Comparison of ENCODE assay signal across 17 cellular contexts in genomic region chr20:62752671-62753501, GRCh38. TPM values are rescaled to one million over a fixed set of nuclear protein-coding genes. Genes with fewer than 3 reads are reported as not detected.
DNase-seq lines count a peak whose midpoint lies in the region; ATAC-seq, FAIRE-seq and TF ChIP-seq lines count a peak whose summit lies in the region.
"Had no signal": no experiment of that assay in that cellular context is flagged by ENCODE, and none has a peak within 500 bp of the region (broad histone marks: within the 10 kb centered on the region; RNA-seq: fewer than 3 reads in every experiment).

No MANE protein-coding gene starts in this region.

- POLR2A ChIA-PET in HepG2 (lab: Yijun Ruan, JAX), result interaction anchor here (1.8 kb wide), 1 partner anchor 41 kb away, joined by 4 read pairs; no protein-coding TSS in a partner anchor

- H3K4me1 ChIP-seq in HepG2 (ENCODE audit: insufficient read depth, low read length) (peaks cover 17% of the 10 kb centered on the region), stomach smooth muscle (ENCODE audit: control insufficient read depth, insufficient read depth, low read length) (peaks cover 15% of the 10 kb centered on the region)

- H3K27ac ChIP-seq in HepG2 (ENCODE audit: extremely low read length, insufficient read depth, low read length) (no peak overlapping the region), stomach smooth muscle (ENCODE audit: low read length) (peak overlapping the region; percentile 55), brain microvascular endothelial cell (no peak overlapping the region)

- H3K79me2 ChIP-seq in HepG2 (ENCODE audit: insufficient read depth, low read length), result no peaks in the 10 kb centered on the region

- TF ChIP-seq POLR2A in HepG2 (IDR thresholded peaks at IDR 0.05; ENCODE audit: insufficient read depth in 1 of 2, low read depth in 2 of 2, low read length in 2 of 2), result no peak

- ATAC-seq in HepG2, result peak; percentile 69
- ATAC-seq: sciatic nerve; stimulated activated naive B cell treated with anti-CD40 and anti-IgM and Interleukin-4, amounts not matched to agents 10 μg/mL and 1 μg/mL and 100 μg/mL, for 72 hours had no signal

- peaks cover 5% of the 10 kb centered on the region for H3K36me3 Mint-ChIP-seq in chondrocyte (ENCODE audit: low read depth)

- intact Hi-C loops in HepG2 (cut with micrococcal nuclease; ENCODE audit: unreplicated experiment), result no loop called here

- TF ChIP-seq RAD21 in HepG2 (CRISPR knock-in tag; IDR thresholded peaks at IDR 0.05), result no peak

- H3K36me3 ChIP-seq in HepG2 (replicated peaks in 1 of 2; ENCODE audit: control insufficient read depth in 1 of 2, insufficient read depth in 2 of 2, low read length in 2 of 2) (no peaks in the 10 kb centered on the region), stomach smooth muscle (ENCODE audit: control insufficient read depth in 2 of 2, insufficient read depth in 2 of 2, low read length in 2 of 2) (no peaks in the 10 kb centered on the region), brain microvascular endothelial cell (replicated peaks) (no peaks in the 10 kb centered on the region)

- H3K9ac ChIP-seq in HepG2 (ENCODE audit: insufficient read depth, low read depth, low read length), result no peak overlapping the region
- H3K9ac ChIP-seq in stomach smooth muscle (ENCODE audit: low read length in 2 of 2), result no peak overlapping the region

- H4K20me1 ChIP-seq in HepG2 (ENCODE audit: insufficient read depth, low read length), result no peaks in the 10 kb centered on the region

- no peaks in the 10 kb centered on the region for H3K9me3 ChIP-seq in HepG2 (ENCODE audit: low read length)
- H3K9me3 ChIP-seq in stomach smooth muscle (ENCODE audit: control insufficient read depth in 2 of 2, low read length in 2 of 2), result peaks cover 0 to 7% of the 10 kb centered on the region in 2 donors

- FAIRE-seq in HTR-8/SVneo (lab: Jason Lieb, UNC) (peak; percentile 16), HepG2 (lab: Jason Lieb, UNC) (no peak), urothelium cell line (lab: Jason Lieb, UNC) (no peak)
- FAIRE-seq: bronchial epithelial cell, keratinocyte, TTC549 had no signal

- H3K4me1 Mint-ChIP-seq in chondrocyte (ENCODE audit: low read depth), result no peaks in the 10 kb centered on the region
- H3K4me1 Mint-ChIP-seq: endodermal cell; stimulated activated naive B cell treated with anti-CD40 and anti-IgM and Interleukin-4, amounts not matched to agents 10 μg/mL and 1 μg/mL and 100 μg/mL, for 72 hours had no signal

- in situ Hi-C loops in HepG2 (cut with HindIII; ENCODE audit: extremely low pct_ligation_motif_present, low pct_unique_long_range_greater_than_20kb), result no loop called here
- in situ Hi-C loops in brain microvascular endothelial cell (cut with HindIII; ENCODE audit: low pct_ligation_motif_present, low sequenced_read_pairs), result no loop called here

- no peak for TF ChIP-seq CTCF in chondrocyte (IDR thresholded peaks at IDR 0.05)
- 0 out of 2 replicates have a peak, but pooled peaks have one; percentile 7 for TF ChIP-seq CTCF in HepG2 (CRISPR knock-in tag; IDR thresholded peaks at IDR 0.05)
- no peak for TF ChIP-seq CTCF in brain microvascular endothelial cell (IDR thresholded peaks at IDR 0.05; ENCODE audit: low read depth, low read length, missing control alignments)

- H3K4me2 ChIP-seq in HepG2 (ENCODE audit: low read depth, low read length), result peak overlapping the region; percentile 58

- H3K27me3 ChIP-seq in HepG2 (ENCODE audit: control insufficient read depth in 1 of 2, insufficient read depth in 2 of 2, low read length in 2 of 2) (peaks cover 10 to 64% of the 10 kb centered on the region in 2 experiments), stomach smooth muscle (ENCODE audit: control insufficient read depth in 1 of 2, insufficient read depth in 2 of 2, low read length in 2 of 2) (no peaks in the 10 kb centered on the region), brain microvascular endothelial cell (replicated peaks) (no peaks in the 10 kb centered on the region)

- peaks cover 18% of the 10 kb centered on the region for H3K27me3 Mint-ChIP-seq in chondrocyte (ENCODE audit: low read depth)

- no peak overlapping the region for H3K27ac Mint-ChIP-seq in chondrocyte (ENCODE audit: unreplicated experiment)
- H3K27ac Mint-ChIP-seq: endodermal cell; stimulated activated naive B cell treated with anti-CD40 and anti-IgM and Interleukin-4, amounts not matched to agents 10 μg/mL and 1 μg/mL and 100 μg/mL, for 72 hours had no signal

- no TSS peak for BruUV-seq in HepG2 (replicated peaks; lab: Mats Ljungman, UMichigan)

- H3K4me3 Mint-ChIP-seq in chondrocyte (ENCODE audit: unreplicated experiment), result no peak overlapping the region
- H3K4me3 Mint-ChIP-seq: endodermal cell; stimulated activated naive B cell treated with anti-CD40 and anti-IgM and Interleukin-4, amounts not matched to agents 10 μg/mL and 1 μg/mL and 100 μg/mL, for 72 hours had no signal

- TF ChIP-seq EP300 in HepG2 (IDR thresholded peaks at IDR 0.05; ENCODE audit: low read depth in 2 of 2, low read length in 2 of 2) (no peak), HepG2 (CRISPR knock-in tag; IDR thresholded peaks at IDR 0.05; ENCODE audit: borderline replicate concordance) (no peak)

- WGBS in HepG2 (ENCODE audit: low lambda C conversion rate), result 25% methylated on average over 29 of the region's 29 CpGs

- no peak overlapping the region for H2AFZ ChIP-seq in HepG2 (ENCODE audit: low read length)

- peaks cover 14% of the 10 kb centered on the region for H3K9me3 Mint-ChIP-seq in chondrocyte (ENCODE audit: low read depth)
- H3K9me3 Mint-ChIP-seq: endodermal cell had no signal

- H3K4me3 ChIP-seq in HepG2 (replicated peaks in 1 of 3; ENCODE audit: insufficient read depth in 1 of 3, low read depth in 2 of 3, low read length in 3 of 3) (peak overlapping the region in 2 of 3 experiments; percentile 14 to 50; a peak in 2 of 6 replicates), stomach smooth muscle (ENCODE audit: low read length in 2 of 2) (peak overlapping the region in 1 of 2 donors; percentile 29), brain microvascular endothelial cell (ENCODE audit: low read depth, low read length) (no peak overlapping the region)

- DNase-seq in HTR-8/SVneo (ENCODE audit: insufficient read length, low spot score) (no peak), chondrocyte (ENCODE audit: low spot score) (peak; percentile 88), HepG2 (ENCODE audit: low spot score) (peak; percentile 25), brain microvascular endothelial cell (no peak), NCI-H748 (lab: John Stamatoyannopoulos, UW; ENCODE audit: unreplicated experiment) (no peak), urothelium cell line (ENCODE audit: low spot score) (no peak)
- DNase-seq: activated CD8-positive, alpha-beta memory T cell treated with anti-CD3 and anti-CD28 coated beads for 24 hours; endodermal cell; NCI-H2081; NCI-H774; SHP77; stimulated activated naive B cell treated with anti-CD40 and anti-IgM and Interleukin-4, amounts not matched to agents 10 μg/mL and 1 μg/mL and 100 μg/mL, for 72 hours had no signal

- CTCF ChIA-PET in HepG2 (lab: Yijun Ruan, JAX; ENCODE audit: low intra/inter-chr PET ratio, low total read pairs), result no interaction called here

RNA-seq across cellular contexts. Expression of gene MRGBP, which starts 43.4 kb away (rescaled TPM):
- total RNA-seq in chondrocyte (9.5 to 10.4 TPM (median 10.3 TPM) in 3 replicates), HepG2 (2016; rRNA removed; fragmentation: Illumina TruSeq; extraction: Trizol) (34.8 and 35.9 TPM in 2 replicates)
- total RNA-seq in HepG2 (2016; cell fraction: cytosol; rRNA removed; fragmentation: Illumina TruSeq; extraction: Trizol; ENCODE audit: low read depth), result 79.0 and 80.7 TPM in 2 replicates
- 31.8 and 38.7 TPM in 2 replicates for total RNA-seq in HepG2 (2016; cell fraction: insoluble cytoplasmic fraction; rRNA removed; fragmentation: Illumina TruSeq; extraction: Trizol)
- total RNA-seq in HepG2 (2016; cell fraction: membrane; rRNA removed; fragmentation: Illumina TruSeq; extraction: Trizol), result 96.7 and 98.0 TPM in 2 replicates
- total RNA-seq in HepG2 (2016; cell fraction: nucleus; rRNA removed; fragmentation: Illumina TruSeq; extraction: Trizol), result 17.0 and 18.5 TPM in 2 replicates
- polyA plus RNA-seq in HepG2 (2011; rRNA removed), result 31.6 and 34.2 TPM in 2 replicates
- 30.7 and 37.2 TPM in 2 replicates for polyA plus RNA-seq in HepG2 (2011; cell fraction: cytosol; rRNA removed)
- polyA plus RNA-seq in HepG2 (2011; cell fraction: nucleus; rRNA removed), result 29.7 and 36.4 TPM in 2 replicates
- 21.6 and 23.1 TPM in 2 replicates for polyA plus RNA-seq in HepG2 (2012)
- 88.5 and 96.5 TPM in 2 replicates for polyA plus RNA-seq in HepG2 (2016; cell fraction: cytosol; fragmentation: Illumina TruSeq; extraction: Trizol; ENCODE audit: low read depth)
- 34.9 and 39.2 TPM in 2 replicates for polyA plus RNA-seq in HepG2 (2016; cell fraction: insoluble cytoplasmic fraction; fragmentation: Illumina TruSeq; extraction: Trizol; ENCODE audit: low read depth)
- polyA plus RNA-seq in HepG2 (2016; cell fraction: membrane; fragmentation: Illumina TruSeq; extraction: Trizol; ENCODE audit: low read depth), result 88.7 and 90.6 TPM in 2 replicates
- polyA plus RNA-seq in HepG2 (2016; cell fraction: nucleus; fragmentation: Illumina TruSeq; extraction: Trizol; ENCODE audit: insufficient read depth, low read depth), result 40.3 and 42.7 TPM in 2 replicates
- polyA minus RNA-seq in HepG2 (2011; rRNA and poly(A)+ RNA removed; ENCODE audit: low replicate concordance), result 21.2 and 36.8 TPM in 2 replicates
- polyA minus RNA-seq in HepG2 (2011; cell fraction: cytosol; rRNA and poly(A)+ RNA removed), result 12.7 and 13.0 TPM in 2 replicates
- 10.2 and 10.9 TPM in 2 replicates for polyA minus RNA-seq in HepG2 (2011; cell fraction: nucleus; rRNA and poly(A)+ RNA removed)

RNA-seq across cellular contexts. Expression of gene NTSR1, which starts 44.2 kb away (rescaled TPM):
- total RNA-seq in chondrocyte (0.10 TPM in 1 of 3 replicates, not detected in the others), HepG2 (2016; rRNA removed; fragmentation: Illumina TruSeq; extraction: Trizol) (0.09 TPM in 1 of 2 replicates, not detected in the other)
- total RNA-seq in HepG2 (2016; cell fraction: cytosol; rRNA removed; fragmentation: Illumina TruSeq; extraction: Trizol; ENCODE audit: low read depth), result not detected in 2 replicates
- 0.04 TPM in 1 of 2 replicates, not detected in the other for total RNA-seq in HepG2 (2016; cell fraction: insoluble cytoplasmic fraction; rRNA removed; fragmentation: Illumina TruSeq; extraction: Trizol)
- total RNA-seq in HepG2 (2016; cell fraction: membrane; rRNA removed; fragmentation: Illumina TruSeq; extraction: Trizol), result 0.09 TPM in 1 of 2 replicates, not detected in the other
- total RNA-seq in HepG2 (2016; cell fraction: nucleus; rRNA removed; fragmentation: Illumina TruSeq; extraction: Trizol), result 0.12 TPM in 1 of 2 replicates, not detected in the other
- polyA plus RNA-seq in HepG2 (2011; rRNA removed), result 0.12 and 0.17 TPM in 2 replicates
- 0.09 and 0.12 TPM in 2 replicates for polyA plus RNA-seq in HepG2 (2011; cell fraction: cytosol; rRNA removed)
- polyA plus RNA-seq in HepG2 (2011; cell fraction: nucleus; rRNA removed), result 0.38 and 0.51 TPM in 2 replicates
- polyA plus RNA-seq in HepG2 (2012), result 0.09 and 0.19 TPM in 2 replicates
- not detected in 2 replicates for polyA plus RNA-seq in HepG2 (2016; cell fraction: cytosol; fragmentation: Illumina TruSeq; extraction: Trizol; ENCODE audit: low read depth)
- polyA plus RNA-seq in HepG2 (2016; cell fraction: insoluble cytoplasmic fraction; fragmentation: Illumina TruSeq; extraction: Trizol; ENCODE audit: low read depth), result 0.08 TPM in 1 of 2 replicates, not detected in the other
- polyA plus RNA-seq in HepG2 (2016; cell fraction: membrane; fragmentation: Illumina TruSeq; extraction: Trizol; ENCODE audit: low read depth), result 0.05 TPM in 1 of 2 replicates, not detected in the other
- 0.35 and 0.41 TPM in 2 replicates for polyA plus RNA-seq in HepG2 (2016; cell fraction: nucleus; fragmentation: Illumina TruSeq; extraction: Trizol; ENCODE audit: insufficient read depth, low read depth)
- polyA minus RNA-seq in HepG2 (2011; rRNA and poly(A)+ RNA removed; ENCODE audit: low replicate concordance), result 0.24 TPM in 1 of 2 replicates, not detected in the other
- not detected in 2 replicates for polyA minus RNA-seq in HepG2 (2011; cell fraction: cytosol; rRNA and poly(A)+ RNA removed)
- polyA minus RNA-seq in HepG2 (2011; cell fraction: nucleus; rRNA and poly(A)+ RNA removed), result 0.12 and 0.13 TPM in 2 replicates
- total RNA-seq: bronchial epithelial cell had no signal

RNA-seq across cellular contexts. Expression of gene OGFR, which starts 51.7 kb away (rescaled TPM):
- total RNA-seq in chondrocyte, result 31.5 to 32.2 TPM (median 31.8 TPM) in 3 replicates
- total RNA-seq in HepG2 (2016; rRNA removed; fragmentation: Illumina TruSeq; extraction: Trizol), result 68.3 and 81.8 TPM in 2 replicates
- 6.3 and 8.7 TPM in 2 replicates for total RNA-seq in HepG2 (2016; cell fraction: cytosol; rRNA removed; fragmentation: Illumina TruSeq; extraction: Trizol; ENCODE audit: low read depth)
- 58.8 and 84.2 TPM in 2 replicates for total RNA-seq in HepG2 (2016; cell fraction: insoluble cytoplasmic fraction; rRNA removed; fragmentation: Illumina TruSeq; extraction: Trizol)
- 20.8 and 24.4 TPM in 2 replicates for total RNA-seq in HepG2 (2016; cell fraction: membrane; rRNA removed; fragmentation: Illumina TruSeq; extraction: Trizol)
- 33.8 and 41.3 TPM in 2 replicates for total RNA-seq in HepG2 (2016; cell fraction: nucleus; rRNA removed; fragmentation: Illumina TruSeq; extraction: Trizol)
- polyA plus RNA-seq in HepG2 (2011; rRNA removed), result 47.7 and 62.2 TPM in 2 replicates
- 58.6 and 82.5 TPM in 2 replicates for polyA plus RNA-seq in HepG2 (2011; cell fraction: cytosol; rRNA removed)
- polyA plus RNA-seq in HepG2 (2011; cell fraction: nucleus; rRNA removed), result 105 and 121 TPM in 2 replicates
- 34.0 and 38.1 TPM in 2 replicates for polyA plus RNA-seq in HepG2 (2012)
- 4.2 and 4.7 TPM in 2 replicates for polyA plus RNA-seq in HepG2 (2016; cell fraction: cytosol; fragmentation: Illumina TruSeq; extraction: Trizol; ENCODE audit: low read depth)
- 68.1 and 77.5 TPM in 2 replicates for polyA plus RNA-seq in HepG2 (2016; cell fraction: insoluble cytoplasmic fraction; fragmentation: Illumina TruSeq; extraction: Trizol; ENCODE audit: low read depth)
- 11.5 and 14.2 TPM in 2 replicates for polyA plus RNA-seq in HepG2 (2016; cell fraction: membrane; fragmentation: Illumina TruSeq; extraction: Trizol; ENCODE audit: low read depth)
- 103 and 104 TPM in 2 replicates for polyA plus RNA-seq in HepG2 (2016; cell fraction: nucleus; fragmentation: Illumina TruSeq; extraction: Trizol; ENCODE audit: insufficient read depth, low read depth)
- polyA minus RNA-seq in HepG2 (2011; rRNA and poly(A)+ RNA removed; ENCODE audit: low replicate concordance), result 38.5 and 45.1 TPM in 2 replicates
- 39.4 and 42.5 TPM in 2 replicates for polyA minus RNA-seq in HepG2 (2011; cell fraction: cytosol; rRNA and poly(A)+ RNA removed)
- polyA minus RNA-seq in HepG2 (2011; cell fraction: nucleus; rRNA and poly(A)+ RNA removed), result 15.1 and 20.0 TPM in 2 replicates

Comparison
In these comparisons a context has a peak if more than half of its experiments do, and no peak if none do; other contexts are left out.
1. DNase-seq: peak in chondrocyte (single experiment) and HepG2 (single experiment); none in HTR-8/SVneo (single experiment), brain microvascular endothelial cell (single experiment), NCI-H748 (single experiment) and urothelium cell line (single experiment).